Comparison of ENCODE assay signal across 9 cellular contexts in genomic region chr18:66872277-66872676, GRCh38.
DNase-seq lines count a peak whose midpoint lies in the region; ATAC-seq, FAIRE-seq and TF ChIP-seq lines count a peak whose summit lies in the region.
"Had no signal": no experiment of that assay in that cellular context is flagged by ENCODE, and none has a peak within 500 bp of the region (broad histone marks: within the 10 kb centered on the region; RNA-seq: fewer than 3 reads in every experiment).

No MANE protein-coding gene starts in this region.

- FAIRE-seq in A204.1 (lab: Jason Lieb, UNC) (peak; percentile 88), urothelium cell line (lab: Jason Lieb, UNC) (no peak)

- H3K36me3 ChIP-seq in stomach = no peaks in the 10 kb centered on the region

- H3K27me3 ChIP-seq in stomach = no peaks in the 10 kb centered on the region

- intact Hi-C loops in stomach (cut with DNase I; ENCODE audit: low total_unique reads) = no loop called here

- no peak for TF ChIP-seq POLR2A in stomach (IDR thresholded peaks at IDR 0.05)

- no peak overlapping the region for H3K27ac ChIP-seq in stomach

- peak; percentile 35 to 42 for DNase-seq in Kasumi-1 (lab: John Stamatoyannopoulos, UW)
- peak; percentile 55 for DNase-seq in OCI-M1 (lab: John Stamatoyannopoulos, UW)
- peak; percentile 41 for DNase-seq in fibroblast of pulmonary artery (ENCODE audit: low read depth)
- no peak for DNase-seq in stomach
- DNase-seq in urothelium cell line (ENCODE audit: low spot score) = no peak
- no peak for DNase-seq in globus pallidus (ENCODE audit: low spot score)
- DNase-seq: effector memory CD4-positive, alpha-beta T cell had no signal

- no peak for ATAC-seq in HG03175 (IDR thresholded peaks at IDR 0.05; ENCODE audit: unreplicated experiment)

- H3K9me3 ChIP-seq in stomach = no peaks in the 10 kb centered on the region

- WGBS in stomach, 5 donors = 0 to 19% (median 7%) methylated on average over 1 of the region's 1 CpG

- TF ChIP-seq EP300 in stomach (IDR thresholded peaks at IDR 0.05) = no peak

- H3K4me1 ChIP-seq in stomach = no peaks in the 10 kb centered on the region

- TF ChIP-seq CTCF in fibroblast of pulmonary artery (IDR thresholded peaks at IDR 0.05; ENCODE audit: low read length, missing control alignments) (peak; percentile 26), stomach (IDR thresholded peaks at IDR 0.05) (no peak)

- H3K4me3 ChIP-seq in fibroblast of pulmonary artery (replicated peaks; ENCODE audit: low read depth, low read length) = no peak overlapping the region
- no peak overlapping the region for H3K4me3 ChIP-seq in stomach

Comparison
In these comparisons a context has a peak if more than half of its experiments do, and no peak if none do; other contexts are left out.
1. DNase-seq: peak in Kasumi-1 (2 of 2), OCI-M1 (single experiment) and fibroblast of pulmonary artery (single experiment); none in stomach (single experiment), urothelium cell line (single experiment) and globus pallidus (single experiment).